Comparison of ENCODE assay signal across 1 cellular context in the genomic region with DNA sequence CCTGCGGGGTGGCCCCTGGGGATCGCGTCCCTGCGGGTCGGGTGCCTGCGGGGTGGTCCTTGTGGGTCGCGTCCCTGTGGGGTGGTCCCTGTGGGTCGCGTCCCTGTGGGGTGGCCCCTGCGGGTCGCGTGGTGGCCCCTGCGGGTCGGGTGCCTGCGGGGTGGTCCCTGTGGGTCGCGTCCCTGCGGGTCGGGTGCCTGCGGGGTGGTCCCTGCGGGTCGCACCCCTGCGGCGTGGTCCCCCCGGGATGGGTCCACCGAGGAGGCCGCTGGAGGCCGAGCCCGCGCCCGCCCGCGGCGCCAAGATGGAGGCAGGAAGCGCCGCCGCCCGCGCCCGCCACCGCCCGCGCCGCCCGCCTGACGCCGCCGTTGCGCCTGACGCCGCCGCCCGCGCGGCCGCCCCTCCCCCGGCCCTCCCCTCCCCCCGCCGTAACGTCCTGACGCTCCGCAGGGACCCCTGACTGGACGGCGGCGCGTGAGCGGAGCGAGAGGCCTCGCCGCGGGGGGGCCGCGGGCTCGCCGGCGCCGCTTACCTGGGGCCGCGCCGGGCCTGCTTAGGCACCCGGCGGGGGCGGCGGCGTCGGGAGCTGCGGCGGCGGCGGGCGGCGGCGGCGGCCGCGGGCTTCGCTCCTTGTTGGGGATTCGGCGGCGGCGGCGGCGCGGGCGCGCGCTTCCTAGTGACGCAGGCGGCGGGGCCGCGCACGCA.
A peak's percentile ranks its signal among the peaks of the same experiment; 100 is the strongest.
TF ChIP-seq lines count a peak whose summit lies in the region.

A gene with protein sequence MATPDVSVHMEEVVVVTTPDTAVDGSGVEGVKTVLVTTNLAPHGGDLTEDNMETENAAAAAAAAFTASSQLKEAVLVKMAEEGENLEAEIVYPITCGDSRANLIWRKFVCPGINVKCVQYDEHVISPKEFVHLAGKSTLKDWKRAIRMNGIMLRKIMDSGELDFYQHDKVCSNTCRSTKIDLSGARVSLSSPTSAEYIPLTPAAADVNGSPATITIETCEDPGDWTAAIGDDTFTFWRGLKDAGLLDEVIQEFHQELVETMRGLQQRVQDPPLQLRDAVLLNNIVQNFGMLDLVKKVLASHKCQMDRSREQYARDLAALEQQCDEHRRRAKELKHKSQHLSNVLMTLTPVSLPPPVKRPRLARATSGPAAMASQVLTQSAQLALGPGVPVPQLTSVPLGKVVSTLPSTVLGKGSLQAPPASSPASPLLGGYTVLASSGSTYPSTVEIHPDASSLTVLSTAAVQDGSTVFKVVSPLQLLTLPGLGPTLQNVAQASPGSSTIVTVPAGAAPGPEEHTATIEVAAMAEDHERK (minus strand): TSS at position 678 of the 705 bp plus-strand sequence. CDS start 7,704 bp downstream, outside the sequence.

TF ChIP-seq in WTC11, 78 proteins besides CTCF, POLR2A, EP300 and RAD21 (continued from another document):
- TF ChIP-seq MYBL2 (CRISPR knock-in tag; IDR thresholded peaks at IDR 0.05): no peak
- TF ChIP-seq, protein P1, sequence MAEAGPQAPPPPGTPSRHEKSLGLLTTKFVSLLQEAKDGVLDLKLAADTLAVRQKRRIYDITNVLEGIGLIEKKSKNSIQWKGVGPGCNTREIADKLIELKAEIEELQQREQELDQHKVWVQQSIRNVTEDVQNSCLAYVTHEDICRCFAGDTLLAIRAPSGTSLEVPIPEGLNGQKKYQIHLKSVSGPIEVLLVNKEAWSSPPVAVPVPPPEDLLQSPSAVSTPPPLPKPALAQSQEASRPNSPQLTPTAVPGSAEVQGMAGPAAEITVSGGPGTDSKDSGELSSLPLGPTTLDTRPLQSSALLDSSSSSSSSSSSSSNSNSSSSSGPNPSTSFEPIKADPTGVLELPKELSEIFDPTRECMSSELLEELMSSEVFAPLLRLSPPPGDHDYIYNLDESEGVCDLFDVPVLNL (CRISPR knock-in tag; IDR thresholded peaks at IDR 0.05; ENCODE audit: borderline replicate concordance, low read depth): no peak
- TF ChIP-seq, protein P2, sequence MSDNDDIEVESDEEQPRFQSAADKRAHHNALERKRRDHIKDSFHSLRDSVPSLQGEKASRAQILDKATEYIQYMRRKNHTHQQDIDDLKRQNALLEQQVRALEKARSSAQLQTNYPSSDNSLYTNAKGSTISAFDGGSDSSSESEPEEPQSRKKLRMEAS (CRISPR knock-in tag; IDR thresholded peaks at IDR 0.05): no peak
- TF ChIP-seq IRF2 (CRISPR knock-in tag; IDR thresholded peaks at IDR 0.05; ENCODE audit: borderline replicate concordance, low read depth): no peak
- no peak for TF ChIP-seq EMX1 (CRISPR knock-in tag; IDR thresholded peaks at IDR 0.05)
- TF ChIP-seq, protein P3, sequence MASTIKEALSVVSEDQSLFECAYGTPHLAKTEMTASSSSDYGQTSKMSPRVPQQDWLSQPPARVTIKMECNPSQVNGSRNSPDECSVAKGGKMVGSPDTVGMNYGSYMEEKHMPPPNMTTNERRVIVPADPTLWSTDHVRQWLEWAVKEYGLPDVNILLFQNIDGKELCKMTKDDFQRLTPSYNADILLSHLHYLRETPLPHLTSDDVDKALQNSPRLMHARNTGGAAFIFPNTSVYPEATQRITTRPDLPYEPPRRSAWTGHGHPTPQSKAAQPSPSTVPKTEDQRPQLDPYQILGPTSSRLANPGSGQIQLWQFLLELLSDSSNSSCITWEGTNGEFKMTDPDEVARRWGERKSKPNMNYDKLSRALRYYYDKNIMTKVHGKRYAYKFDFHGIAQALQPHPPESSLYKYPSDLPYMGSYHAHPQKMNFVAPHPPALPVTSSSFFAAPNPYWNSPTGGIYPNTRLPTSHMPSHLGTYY (CRISPR knock-in tag; IDR thresholded peaks at IDR 0.05): no peak
- TF ChIP-seq, protein P4, sequence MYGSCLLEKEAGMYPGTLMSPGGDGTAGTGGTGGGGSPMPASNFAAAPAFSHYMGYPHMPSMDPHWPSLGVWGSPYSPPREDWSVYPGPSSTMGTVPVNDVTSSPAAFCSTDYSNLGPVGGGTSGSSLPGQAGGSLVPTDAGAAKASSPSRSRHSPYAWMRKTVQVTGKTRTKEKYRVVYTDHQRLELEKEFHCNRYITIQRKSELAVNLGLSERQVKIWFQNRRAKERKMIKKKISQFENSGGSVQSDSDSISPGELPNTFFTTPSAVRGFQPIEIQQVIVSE (CRISPR knock-in tag; IDR thresholded peaks at IDR 0.05; ENCODE audit: borderline replicate concordance): no peak
- TF ChIP-seq SOX15 (CRISPR knock-in tag; IDR thresholded peaks at IDR 0.05): no peak
- TF ChIP-seq, protein P5, sequence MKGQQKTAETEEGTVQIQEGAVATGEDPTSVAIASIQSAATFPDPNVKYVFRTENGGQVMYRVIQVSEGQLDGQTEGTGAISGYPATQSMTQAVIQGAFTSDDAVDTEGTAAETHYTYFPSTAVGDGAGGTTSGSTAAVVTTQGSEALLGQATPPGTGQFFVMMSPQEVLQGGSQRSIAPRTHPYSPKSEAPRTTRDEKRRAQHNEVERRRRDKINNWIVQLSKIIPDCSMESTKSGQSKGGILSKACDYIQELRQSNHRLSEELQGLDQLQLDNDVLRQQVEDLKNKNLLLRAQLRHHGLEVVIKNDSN (CRISPR knock-in tag; IDR thresholded peaks at IDR 0.05): no peak
- TF ChIP-seq NR2C2 (CRISPR knock-in tag; IDR thresholded peaks at IDR 0.05): no peak
- no peak for TF ChIP-seq NFYB (CRISPR knock-in tag; conservative IDR thresholded peaks at IDR 0.05; ENCODE audit: low read depth)
- peak; percentile 57; the same call in 1 of the 2 replicates for TF ChIP-seq CREM (CRISPR knock-in tag; IDR thresholded peaks at IDR 0.05)
- peak; percentile 27 for TF ChIP-seq ZNF423 (CRISPR knock-in tag; IDR thresholded peaks at IDR 0.05)
- no peak for TF ChIP-seq HMGA2 (CRISPR knock-in tag; IDR thresholded peaks at IDR 0.05)
- no peak for TF ChIP-seq ZNF416 (CRISPR knock-in tag; IDR thresholded peaks at IDR 0.05)
- TF ChIP-seq FOXP1 (CRISPR knock-in tag; IDR thresholded peaks at IDR 0.05; ENCODE audit: borderline replicate concordance): peak; percentile 29; the same call in 1 of the 2 replicates
- no peak for TF ChIP-seq TEAD1 (CRISPR knock-in tag; IDR thresholded peaks at IDR 0.05)
TF ChIP-seq in WTC11: peak in this region for 4.
